In the genomic region with DNA sequence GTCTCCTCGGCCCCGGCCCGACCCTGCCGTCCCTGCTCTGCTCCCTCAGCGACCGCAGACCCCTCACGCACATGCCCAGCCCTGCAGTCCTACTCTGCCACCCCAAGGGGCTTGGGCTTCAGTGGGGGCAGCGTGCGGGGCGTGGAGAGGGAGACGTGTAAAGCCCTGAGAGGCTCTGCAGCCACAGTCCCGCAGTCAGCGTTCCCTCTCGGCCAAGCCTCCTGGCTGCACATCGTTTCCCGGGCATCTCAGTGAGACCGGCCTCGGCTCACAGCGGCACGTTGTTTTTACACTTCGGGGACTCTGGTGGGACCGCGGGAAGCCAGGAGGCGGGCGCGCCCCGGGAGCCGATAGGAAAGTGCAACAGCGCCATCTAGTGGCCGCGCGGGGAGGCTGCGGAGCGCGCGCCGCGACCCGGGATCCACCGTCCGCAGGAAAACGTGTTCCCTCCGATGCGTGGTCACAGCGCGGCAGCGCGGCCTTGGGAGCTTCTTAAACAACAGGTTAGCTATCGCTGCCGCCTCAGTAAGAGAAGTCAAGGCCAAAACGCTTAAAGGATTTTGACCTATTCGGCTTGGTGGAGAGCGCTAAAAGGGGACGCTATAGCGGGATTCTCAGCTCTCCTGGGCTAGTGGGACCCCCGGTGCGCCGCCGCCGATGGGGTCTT, we compare ENCODE assay signal across 8 cellular contexts.
DNase-seq lines count a peak whose midpoint lies in the region; ATAC-seq and TF ChIP-seq lines count a peak whose summit lies in the region.

No MANE protein-coding gene starts in this region.

- H3K27ac Mint-ChIP-seq in activated naive CD8-positive, alpha-beta T cell treated with anti-CD3 and anti-CD28 coated beads, Interleukin-2, amount 50 U/mL, for 24 hours = no peak overlapping the region

- no peaks in the 10 kb centered on the region for H3K27me3 ChIP-seq in right cardiac atrium (ENCODE audit: control insufficient read depth, insufficient read depth)

- H3K27me3 Mint-ChIP-seq in activated naive CD8-positive, alpha-beta T cell treated with anti-CD3 and anti-CD28 coated beads, Interleukin-2, amount 50 U/mL, for 24 hours = peaks cover 36% of the 10 kb centered on the region

- no peaks in the 10 kb centered on the region for H3K4me1 ChIP-seq in right cardiac atrium (ENCODE audit: control insufficient read depth, insufficient read depth, low read length)

- H3K4me3 ChIP-seq in right cardiac atrium (ENCODE audit: low read length) = no peak overlapping the region
- H3K4me3 ChIP-seq in retinal pigment epithelial cell (ENCODE audit: low read length) = no peak overlapping the region

- DNase-seq in CD1c-positive myeloid dendritic cell (ENCODE audit: extremely low spot score) = peak; percentile 61
- DNase-seq in activated naive CD8-positive, alpha-beta T cell treated with anti-CD3 and anti-CD28 coated beads, Interleukin-2, amount 50 U/mL, for 24 hours = peak; percentile 77
- peak; percentile 76 to 91 (median 88) for DNase-seq in right cardiac atrium
- DNase-seq in retinal pigment epithelial cell (ENCODE audit: low read depth) = no peak
- DNase-seq in NCI-H128 (lab: John Stamatoyannopoulos, UW; ENCODE audit: unreplicated experiment) = no peak

- no peaks in the 10 kb centered on the region for H3K36me3 Mint-ChIP-seq in activated naive CD8-positive, alpha-beta T cell treated with anti-CD3 and anti-CD28 coated beads, Interleukin-2, amount 50 U/mL, for 24 hours (ENCODE audit: low read depth)

- WGBS in right cardiac atrium = 2% methylated on average over 60 of the region's 60 CpGs

- no peak overlapping the region for H3K27ac ChIP-seq in right cardiac atrium (ENCODE audit: low read length)

- H3K4me3 Mint-ChIP-seq in activated naive CD8-positive, alpha-beta T cell treated with anti-CD3 and anti-CD28 coated beads, Interleukin-2, amount 50 U/mL, for 24 hours = no peak overlapping the region

- no peaks in the 10 kb centered on the region for H3K4me1 Mint-ChIP-seq in activated naive CD8-positive, alpha-beta T cell treated with anti-CD3 and anti-CD28 coated beads, Interleukin-2, amount 50 U/mL, for 24 hours

- ATAC-seq in GM19372 (IDR thresholded peaks at IDR 0.05; ENCODE audit: low read depth, unreplicated experiment) (peak; percentile 75), HG03571 (IDR thresholded peaks at IDR 0.05; ENCODE audit: unreplicated experiment) (peak; percentile 80), SK-N-SH treated with all-trans-retinoic acid at 6 μM for 48 hours (peak; percentile 91), right cardiac atrium (peak; percentile 85 to 87)
- ATAC-seq in activated naive CD8-positive, alpha-beta T cell treated with anti-CD3 and anti-CD28 coated beads, Interleukin-2, amount 50 U/mL, for 24 hours = peak; percentile 41

- no peaks in the 10 kb centered on the region for H3K9me3 ChIP-seq in right cardiac atrium (ENCODE audit: control insufficient read depth, low read length)

- H3K9me3 Mint-ChIP-seq in activated naive CD8-positive, alpha-beta T cell treated with anti-CD3 and anti-CD28 coated beads, Interleukin-2, amount 50 U/mL, for 24 hours = no peaks in the 10 kb centered on the region

- TF ChIP-seq CTCF in retinal pigment epithelial cell (conservative IDR thresholded peaks at IDR 0.05; ENCODE audit: low read depth, low read length) = peak; percentile 87

- intact Hi-C loops in right cardiac atrium (cut with DNase I) = loop anchor here (2.0 to 10.0 kb wide), 4 partner anchors 109 to 517 kb away; no protein-coding TSS in a partner anchor

TF ChIP-seq in SK-N-SH treated with all-trans-retinoic acid at 6 μM for 48 hours, 23 proteins besides CTCF, POLR2A, EP300 and RAD21:
- TF ChIP-seq ZC3H10 (CRISPR knock-in tag; IDR thresholded peaks at IDR 0.05) (no peak), RARB (CRISPR knock-in tag; IDR thresholded peaks at IDR 0.05) (no peak), ZFP3 (CRISPR knock-in tag; IDR thresholded peaks at IDR 0.05) (no peak), OSR1 (CRISPR knock-in tag; IDR thresholded peaks at IDR 0.05) (no peak)

Comparison
In these comparisons a context has a peak if more than half of its experiments do, and no peak if none do; other contexts are left out.
1. DNase-seq: peak in CD1c-positive myeloid dendritic cell (single experiment), activated naive CD8-positive, alpha-beta T cell treated with anti-CD3 and anti-CD28 coated beads, Interleukin-2, amount 50 U/mL, for 24 hours (single experiment) and right cardiac atrium (3 of 3); none in retinal pigment epithelial cell (single experiment) and NCI-H128 (single experiment).
2. ATAC-seq: peak in every context shown above with its lines; median percentile 91 in SK-N-SH treated with all-trans-retinoic acid at 6 μM for 48 hours; 86 in right cardiac atrium; 80 in HG03571; 75 in GM19372; 41 in activated naive CD8-positive, alpha-beta T cell treated with anti-CD3 and anti-CD28 coated beads, Interleukin-2, amount 50 U/mL, for 24 hours.